ENCODE assay signal across 26 cellular contexts in genomic region chr4:89411539-89411938, GRCh38.
DNase-seq lines count a peak whose midpoint lies in the region; ATAC-seq and TF ChIP-seq lines count a peak whose summit lies in the region.
"Had no signal": no experiment of that assay in that cellular context is flagged by ENCODE, and none has a peak within 500 bp of the region (broad histone marks: within the 10 kb centered on the region; RNA-seq: fewer than 3 reads in every experiment).

No MANE protein-coding gene starts in this region.

- H2AFZ ChIP-seq in IMR-90 (replicated peaks; ENCODE audit: low read length, poor library complexity) = no peak overlapping the region
- H2AFZ ChIP-seq in OCI-LY7 (ENCODE audit: low read length) = no peak overlapping the region

- H3K4me3 ChIP-seq in AG09309 (ENCODE audit: control insufficient read depth, low read depth, low read length) = no peak overlapping the region
- H3K4me3 ChIP-seq in IMR-90 (ENCODE audit: insufficient read depth, low read depth, low read length) = no peak overlapping the region
- no peak overlapping the region for H3K4me3 ChIP-seq in right cardiac atrium (ENCODE audit: low read length)
- no peak overlapping the region for H3K4me3 ChIP-seq in OCI-LY7 (ENCODE audit: low read depth, low read length, poor library complexity, severe bottlenecking)
- H3K4me3 ChIP-seq: ascending aorta, K562, right lobe of liver had no signal

- no peak overlapping the region for H2BK15ac ChIP-seq in IMR-90 (ENCODE audit: low read depth, low read length)

- H2AK5ac ChIP-seq in IMR-90 (ENCODE audit: low read depth, low read length) = no peak overlapping the region

- H3K4me1 ChIP-seq in IMR-90 (ENCODE audit: control insufficient read depth, insufficient read depth, low read length) (no peaks in the 10 kb centered on the region), right cardiac atrium (ENCODE audit: control insufficient read depth, insufficient read depth, low read length) (no peaks in the 10 kb centered on the region), OCI-LY7 (ENCODE audit: insufficient read depth, low read length, poor library complexity, severe bottlenecking) (no peaks in the 10 kb centered on the region)
- H3K4me1 ChIP-seq: ascending aorta, right lobe of liver had no signal

- H2BK20ac ChIP-seq in IMR-90 (ENCODE audit: low read depth, low read length) = no peak overlapping the region

- TF ChIP-seq CTCF in AG09309 (IDR thresholded peaks at IDR 0.05; ENCODE audit: control insufficient read depth, insufficient read depth, low read depth, low read length, missing control alignments) (no peak), IMR-90 (conservative IDR thresholded peaks at IDR 0.05; ENCODE audit: low read depth, low read length) (no peak), OCI-LY7 (conservative IDR thresholded peaks at IDR 0.05; ENCODE audit: low read length) (no peak), GM10266 (IDR thresholded peaks at IDR 0.05; ENCODE audit: control insufficient read depth, insufficient read depth, low read depth, missing control alignments) (no peak)

- POLR2A ChIA-PET in IMR-90 (lab: Charles Lee; ENCODE audit: unreplicated experiment) = no interaction called here
- POLR2A ChIA-PET in OCI-LY7 (lab: Charles Lee) = interaction anchor here (0.5 to 1.2 kb wide), 4 partner anchors 9 to 1022 kb away, joined by 3 to 4 read pairs (median 3); no protein-coding TSS in a partner anchor

- intact Hi-C loops in IMR-90 (cut with micrococcal nuclease) (no loop called here), right cardiac atrium (cut with DNase I) (no loop called here), OCI-LY7 (cut with micrococcal nuclease; ENCODE audit: unreplicated experiment) (no loop called here)

- H3K9ac ChIP-seq in IMR-90 (ENCODE audit: low read depth, low read length) = no peak overlapping the region

- H3K27me3 ChIP-seq in IMR-90 (ENCODE audit: control insufficient read depth, insufficient read depth, low read length) (no peaks in the 10 kb centered on the region), right cardiac atrium (ENCODE audit: control insufficient read depth, insufficient read depth) (no peaks in the 10 kb centered on the region)
- H3K27me3 ChIP-seq: ascending aorta, right lobe of liver had no signal

- no peak overlapping the region for H2BK120ac ChIP-seq in IMR-90 (ENCODE audit: low read depth, low read length)

- dilution Hi-C loops in IMR-90 (cut with HindIII; ENCODE audit: low sequenced_read_pairs, unreplicated experiment) = no loop called here

- no peak overlapping the region for H4K91ac ChIP-seq in IMR-90 (ENCODE audit: insufficient read depth, low read depth, low read length)

- TF ChIP-seq RAD21 in IMR-90 (IDR thresholded peaks at IDR 0.05; ENCODE audit: low read length) = no peak

- H2BK5ac ChIP-seq in IMR-90 (ENCODE audit: low read depth, low read length, poor library complexity, severe bottlenecking) = no peak overlapping the region

- H4K20me1 ChIP-seq in IMR-90 (ENCODE audit: insufficient read depth, low read length) (no peaks in the 10 kb centered on the region), OCI-LY7 (ENCODE audit: insufficient read depth, low read length) (no peaks in the 10 kb centered on the region)

- H3K4ac ChIP-seq in IMR-90 (ENCODE audit: low read depth, low read length) = no peak overlapping the region

- in situ Hi-C loops in IMR-90 (cut with MboI; ENCODE audit: low sequenced_read_pairs) = no loop called here

- no peak overlapping the region for H3K27ac ChIP-seq in IMR-90 (ENCODE audit: insufficient read depth, low read length)
- no peak overlapping the region for H3K27ac ChIP-seq in right cardiac atrium (ENCODE audit: low read length)
- H3K27ac ChIP-seq in OCI-LY7 (ENCODE audit: low read depth, low read length, poor library complexity, severe bottlenecking) = no peak overlapping the region
- H3K27ac ChIP-seq: ascending aorta, right lobe of liver had no signal

- no peak overlapping the region for H2AK9ac ChIP-seq in IMR-90 (replicated peaks; ENCODE audit: low read depth, low read length, poor library complexity)

- ATAC-seq in IMR-90 (ENCODE audit: low read depth) = no peak
- ATAC-seq in right cardiac atrium = peak; percentile 29 to 58
- no peak for ATAC-seq in HG03469 (IDR thresholded peaks at IDR 0.05; ENCODE audit: unreplicated experiment)
- ATAC-seq: activated T-cell treated with anti-CD3 and anti-CD28 coated beads, Interleukin-2, amount 50 U/mL, for 72 hours; esophagus mucosa; HCT116; K562; PC-3; right lobe of liver; T-cell had no signal

- TF ChIP-seq POLR2A in IMR-90 (IDR thresholded peaks at IDR 0.05; ENCODE audit: low read depth, low read length) = no peak

- no peak overlapping the region for H3K14ac ChIP-seq in IMR-90 (replicated peaks; ENCODE audit: low read depth, low read length)

- BruUV-seq in IMR-90 (replicated peaks; lab: Mats Ljungman, UMichigan) (no TSS peak), OCI-LY7 (replicated peaks; lab: Mats Ljungman, UMichigan) (no TSS peak)

- CTCF ChIA-PET in IMR-90 (lab: Yijun Ruan, JAX) = no interaction called here
- CTCF ChIA-PET in OCI-LY7 (lab: Charles Lee; ENCODE audit: unreplicated experiment) = interaction anchor here (0.5 to 1.5 kb wide), 3 partner anchors 27 to 185 kb away, joined by 3 to 4 read pairs (median 4); no protein-coding TSS in a partner anchor

- H3K4me2 ChIP-seq in IMR-90 (ENCODE audit: low read depth, low read length) = no peak overlapping the region
- H3K4me2 ChIP-seq in OCI-LY7 (ENCODE audit: low read length) = no peak overlapping the region

- no peaks in the 10 kb centered on the region for H3K9me2 ChIP-seq in OCI-LY7 (ENCODE audit: insufficient read depth, low read length)

- H3K36me3 ChIP-seq in IMR-90 (ENCODE audit: control insufficient read depth, insufficient read depth, low read length) (no peaks in the 10 kb centered on the region), OCI-LY7 (ENCODE audit: insufficient read depth, low read length) (no peaks in the 10 kb centered on the region)
- H3K36me3 ChIP-seq: ascending aorta, right lobe of liver had no signal

- H3K79me2 ChIP-seq in OCI-LY7 (ENCODE audit: insufficient read depth, low read depth, low read length) = no peaks in the 10 kb centered on the region

- H3K9me3 ChIP-seq in IMR-90 (ENCODE audit: control insufficient read depth, insufficient read depth, low read length) (no peaks in the 10 kb centered on the region), right cardiac atrium (ENCODE audit: control insufficient read depth, low read length) (no peaks in the 10 kb centered on the region), OCI-LY7 (ENCODE audit: low read length) (no peaks in the 10 kb centered on the region)
- H3K9me3 ChIP-seq: ascending aorta, right lobe of liver had no signal

- no CpG with 5 or more reads among the region's 1 CpG for WGBS in IMR-90 (ENCODE audit: extremely low coverage in 2 of 2, insufficient read length in 1 of 2), 2 experiments
- 25% methylated on average over 1 of the region's 1 CpG for WGBS in right cardiac atrium

- H3K79me1 ChIP-seq in IMR-90 (ENCODE audit: low read depth in 1 of 2, low read length in 2 of 2) = no peaks in the 10 kb centered on the region

- no peak overlapping the region for H3K23ac ChIP-seq in IMR-90 (ENCODE audit: low read depth, low read length)

- DNase-seq in AG09309 (ENCODE audit: low read depth) = peak; percentile 5
- peak; percentile 0 for DNase-seq in IMR-90
- peak; percentile 41 for DNase-seq in amniotic epithelial cell (ENCODE audit: low read depth)
- no peak for DNase-seq in right cardiac atrium
- DNase-seq in OCI-LY7 (ENCODE audit: low spot score) = no peak
- DNase-seq in T-helper 1 cell = no peak
- no peak for DNase-seq in GM10266 (ENCODE audit: extremely low spot score)
- DNase-seq: activated CD4-positive, alpha-beta T cell treated with anti-CD3 and anti-CD28 coated beads for 1 hour; activated T-cell treated with anti-CD3 and anti-CD28 coated beads, Interleukin-2, amount 50 U/mL, for 72 hours; C1 segment of cervical spinal cord; cerebellar nuclear complex; effector memory CD4-positive, alpha-beta T cell; kidney; NCI-H1436 treated with DMSO at 0.1 percent for 48 hours; NCI-H774; occipital lobe; PC-3; right lobe of liver; SIG-M5; substantia nigra; T-cell had no signal

- no peak overlapping the region for H3K56ac ChIP-seq in IMR-90 (ENCODE audit: extremely low read depth, insufficient read depth, low read length)

- no peak overlapping the region for H3K18ac ChIP-seq in IMR-90 (ENCODE audit: low read depth, low read length)

- no peak overlapping the region for H4K8ac ChIP-seq in IMR-90 (ENCODE audit: low read depth in 2 of 2, low read length in 2 of 2)

- H3K9me1 ChIP-seq in IMR-90 (ENCODE audit: insufficient read depth, low read length) = no peaks in the 10 kb centered on the region

- no peak overlapping the region for H4K5ac ChIP-seq in IMR-90 (ENCODE audit: low read depth, low read length)

TF ChIP-seq in IMR-90, 13 proteins besides CTCF, POLR2A, EP300 and RAD21:
- TF ChIP-seq, protein P1, sequence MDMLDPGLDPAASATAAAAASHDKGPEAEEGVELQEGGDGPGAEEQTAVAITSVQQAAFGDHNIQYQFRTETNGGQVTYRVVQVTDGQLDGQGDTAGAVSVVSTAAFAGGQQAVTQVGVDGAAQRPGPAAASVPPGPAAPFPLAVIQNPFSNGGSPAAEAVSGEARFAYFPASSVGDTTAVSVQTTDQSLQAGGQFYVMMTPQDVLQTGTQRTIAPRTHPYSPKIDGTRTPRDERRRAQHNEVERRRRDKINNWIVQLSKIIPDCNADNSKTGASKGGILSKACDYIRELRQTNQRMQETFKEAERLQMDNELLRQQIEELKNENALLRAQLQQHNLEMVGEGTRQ (IDR thresholded peaks at IDR 0.05; ENCODE audit: low read depth, low read length) = no peak
- no peak for TF ChIP-seq RCOR1 (IDR thresholded peaks at IDR 0.05; ENCODE audit: insufficient replicate concordance, low read length)

Comparison
In these comparisons a context has a peak if more than half of its experiments do, and no peak if none do; other contexts are left out.
1. DNase-seq: peak in AG09309 (single experiment), IMR-90 (single experiment) and amniotic epithelial cell (single experiment); none in right cardiac atrium (0 of 3), OCI-LY7 (single experiment), T-helper 1 cell (0 of 5) and GM10266 (single experiment).
2. ATAC-seq: peak in right cardiac atrium (2 of 2); none in IMR-90 (single experiment) and HG03469 (single experiment).